In genomic region chr6:28542440-28543293, GRCh38 we compare ENCODE assay signal across 8 cellular contexts. TPM values are rescaled to one million over a fixed set of nuclear protein-coding genes. Genes with fewer than 3 reads are reported as not detected.
DNase-seq lines count a peak whose midpoint lies in the region; ATAC-seq and TF ChIP-seq lines count a peak whose summit lies in the region.

No MANE protein-coding gene starts in this region.

- H3K9me3 Mint-ChIP-seq in CD8-positive, alpha-beta memory T cell = peaks cover 22 to 34% (median 23%) of the 10 kb centered on the region in 5 donors
- peaks cover 6% of the 10 kb centered on the region for H3K9me3 Mint-ChIP-seq in activated naive CD8-positive, alpha-beta T cell (ENCODE audit: low read depth)

- peak in 2 of 5 donors; percentile 9 to 59 for DNase-seq in CD8-positive, alpha-beta memory T cell
- peak; percentile 67 to 74 for DNase-seq in SJSA1 (ENCODE audit: low read depth in 1 of 2, low spot score in 2 of 2)
- DNase-seq in iPS DF 6.9 (ENCODE audit: low read depth, low spot score) = peak; percentile 91
- peak; percentile 26 for DNase-seq in smooth muscle cell of the brain vasculature (ENCODE audit: low read depth, low spot score)
- no peak for DNase-seq in NK-92 (lab: John Stamatoyannopoulos, UW; ENCODE audit: unreplicated experiment)

- H3K36me3 ChIP-seq in CD8-positive, alpha-beta memory T cell (ENCODE audit: insufficient read depth, low read length) = no peaks in the 10 kb centered on the region
- H3K36me3 ChIP-seq in SJSA1 = no peaks in the 10 kb centered on the region
- H3K36me3 ChIP-seq in iPS DF 6.9 (ENCODE audit: control insufficient read depth, insufficient read depth, low read length) = no peaks in the 10 kb centered on the region

- no CpG with 5 or more reads among the region's 30 CpGs for WGBS in iPS DF 6.9 (ENCODE audit: insufficient coverage, insufficient read length)

- no peaks in the 10 kb centered on the region for H3K9me3 ChIP-seq in CD8-positive, alpha-beta memory T cell (ENCODE audit: low read length)
- H3K9me3 ChIP-seq in SJSA1 (replicated peaks) = no peaks in the 10 kb centered on the region
- H3K9me3 ChIP-seq in iPS DF 6.9 (ENCODE audit: control insufficient read depth, insufficient read depth, low read length) = no peaks in the 10 kb centered on the region

- peaks cover 0 to 8% (median 0%) of the 10 kb centered on the region in 3 donors for H3K36me3 Mint-ChIP-seq in CD8-positive, alpha-beta memory T cell
- H3K36me3 Mint-ChIP-seq in activated naive CD8-positive, alpha-beta T cell = no peaks in the 10 kb centered on the region

- H3K27ac Mint-ChIP-seq in CD8-positive, alpha-beta memory T cell = peak overlapping the region in 1 of 8 donors; percentile 75
- H3K27ac Mint-ChIP-seq in activated naive CD8-positive, alpha-beta T cell = peak overlapping the region; percentile 83

- peak overlapping the region; percentile 65 for H3K27ac ChIP-seq in CD8-positive, alpha-beta memory T cell (ENCODE audit: low read depth, low read length)
- H3K27ac ChIP-seq in SJSA1 (no peak overlapping the region), iPS DF 6.9 (ENCODE audit: low read length) (no peak overlapping the region)

- peaks cover 12% of the 10 kb centered on the region for H3K27me3 ChIP-seq in CD8-positive, alpha-beta memory T cell (ENCODE audit: insufficient read depth, low read length, poor library complexity, severe bottlenecking)
- H3K27me3 ChIP-seq in SJSA1 (replicated peaks) (peaks cover 8% of the 10 kb centered on the region; the same call in 1 of the 2 replicates), iPS DF 6.9 (ENCODE audit: control insufficient read depth, insufficient read depth, low read length) (no peaks in the 10 kb centered on the region)

- peaks cover 5% of the 10 kb centered on the region for H3K4me1 ChIP-seq in CD8-positive, alpha-beta memory T cell (ENCODE audit: insufficient read depth, low read length)
- H3K4me1 ChIP-seq in SJSA1 (replicated peaks) (no peaks in the 10 kb centered on the region), iPS DF 6.9 (ENCODE audit: control insufficient read depth, insufficient read depth, low read length) (no peaks in the 10 kb centered on the region)

- peak; percentile 63 for TF ChIP-seq CTCF in LNCAP (IDR thresholded peaks at IDR 0.05)

- ATAC-seq in GM21526 (IDR thresholded peaks at IDR 0.05; ENCODE audit: low FRiP score, unreplicated experiment) = peak; percentile 69

- H3K27me3 Mint-ChIP-seq in CD8-positive, alpha-beta memory T cell = peaks cover 62 to 87% of the 10 kb centered on the region in 2 donors
- H3K27me3 Mint-ChIP-seq in activated naive CD8-positive, alpha-beta T cell = peaks cover 22% of the 10 kb centered on the region

- peak overlapping the region; percentile 60 for H3K4me3 ChIP-seq in CD8-positive, alpha-beta memory T cell (ENCODE audit: low read length)
- H3K4me3 ChIP-seq in SJSA1 (no peak overlapping the region), iPS DF 6.9 (ENCODE audit: low read length) (peak overlapping the region; percentile 74; the same call in 1 of the 2 replicates)

- H3K4me3 Mint-ChIP-seq in CD8-positive, alpha-beta memory T cell = peak overlapping the region; percentile 67 to 88 (median 72)
- peak overlapping the region; percentile 87 for H3K4me3 Mint-ChIP-seq in activated naive CD8-positive, alpha-beta T cell

- POLR2A ChIA-PET in CD8-positive, alpha-beta memory T cell (lab: Charles Lee) = no interaction called here

- peaks cover 6 to 28% (median 21%) of the 10 kb centered on the region in 3 donors for H3K4me1 Mint-ChIP-seq in CD8-positive, alpha-beta memory T cell
- peaks cover 39% of the 10 kb centered on the region for H3K4me1 Mint-ChIP-seq in activated naive CD8-positive, alpha-beta T cell (ENCODE audit: low read depth)

- CTCF ChIA-PET in CD8-positive, alpha-beta memory T cell (lab: Charles Lee) = no interaction called here

RNA-seq across cellular contexts. Expression of gene GPX5, which starts 17.0 kb away (rescaled TPM):
- total RNA-seq in CD8-positive, alpha-beta memory T cell = not detected
- polyA plus RNA-seq in CD8-positive, alpha-beta memory T cell = 0.84 TPM
- not detected in 2 replicates for total RNA-seq in SJSA1 (2014; rRNA removed; shearing (Covaris generic))

RNA-seq across cellular contexts. Expression of gene GPX6, which starts 27.1 kb away (rescaled TPM):
- not detected for total RNA-seq in CD8-positive, alpha-beta memory T cell
- polyA plus RNA-seq in CD8-positive, alpha-beta memory T cell = not detected
- not detected in 2 replicates for total RNA-seq in SJSA1 (2014; rRNA removed; shearing (Covaris generic))
